In the genomic region with DNA sequence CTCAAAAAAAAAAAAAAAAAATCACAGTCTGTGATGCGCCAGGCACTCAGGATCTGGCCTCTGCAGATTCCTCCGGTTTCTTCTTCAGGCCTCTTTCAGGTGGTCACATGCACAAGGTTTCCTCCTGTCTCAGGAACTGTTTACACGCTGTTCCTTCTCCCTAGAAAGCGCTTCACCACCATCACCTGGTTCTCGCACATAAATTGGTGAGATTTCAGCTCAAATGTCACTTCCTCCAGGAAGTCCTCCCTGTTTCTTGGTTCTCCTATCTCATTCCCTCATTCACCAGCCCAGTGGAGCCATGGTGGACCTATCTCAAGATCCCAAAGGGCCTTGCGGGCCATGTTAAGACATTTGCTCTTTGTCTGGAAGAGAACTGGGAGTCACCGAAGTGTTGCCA, we compare ENCODE assay signal across 18 cellular contexts. TPM values are rescaled to one million over a fixed set of nuclear protein-coding genes. Genes with fewer than 3 reads are reported as not detected.
DNase-seq lines count a peak whose midpoint lies in the region; ATAC-seq, FAIRE-seq and TF ChIP-seq lines count a peak whose summit lies in the region.
"Had no signal": no experiment of that assay in that cellular context is flagged by ENCODE, and none has a peak within 500 bp of the region (broad histone marks: within the 10 kb centered on the region; RNA-seq: fewer than 3 reads in every experiment).

No MANE protein-coding gene starts in this region.

- H2BK5ac ChIP-seq in IMR-90 (ENCODE audit: low read depth, low read length, poor library complexity, severe bottlenecking) = no peak overlapping the region

- SMC1A ChIA-PET in GM12878 (lab: Charles Lee; ENCODE audit: uncharacterized antibody, unreplicated experiment) = interaction anchor here (2.3 kb wide), 1 partner anchor 24 kb away, joined by 8 read pairs; no protein-coding TSS in a partner anchor

- no peak for TF ChIP-seq EP300 in GM12878 (IDR thresholded peaks at IDR 0.05; ENCODE audit: borderline replicate concordance in 1 of 2, control insufficient read depth in 1 of 2, low read depth in 2 of 2, low read length in 2 of 2)

- H2BK15ac ChIP-seq in IMR-90 (ENCODE audit: low read depth, low read length) = no peak overlapping the region

- H3K9me3 ChIP-seq in IMR-90 (ENCODE audit: control insufficient read depth, insufficient read depth, low read length) (no peaks in the 10 kb centered on the region), GM12878 (replicated peaks; ENCODE audit: control insufficient read depth, insufficient read depth, low read length) (no peaks in the 10 kb centered on the region), pancreas (no peaks in the 10 kb centered on the region)
- H3K9me3 ChIP-seq: heart left ventricle, right atrium auricular region, uterus had no signal

- no peak overlapping the region for H3K14ac ChIP-seq in IMR-90 (replicated peaks; ENCODE audit: low read depth, low read length)

- peaks cover 4% of the 10 kb centered on the region; the same call in 1 of the 2 replicates for H3K9me1 ChIP-seq in IMR-90 (ENCODE audit: insufficient read depth, low read length)

- H3K4me1 Mint-ChIP-seq in activated T-cell treated with anti-CD3 and anti-CD28 coated beads, Interleukin-2, amount 50 U/mL, for 72 hours (ENCODE audit: low read depth) = peaks cover 21% of the 10 kb centered on the region
- H3K4me1 Mint-ChIP-seq in progenitor cell of endocrine pancreas (ENCODE audit: low read depth) = no peaks in the 10 kb centered on the region

- TF ChIP-seq CTCF in IMR-90 (conservative IDR thresholded peaks at IDR 0.05; ENCODE audit: low read depth, low read length) (no peak), GM12878 (IDR thresholded peaks at IDR 0.05 in 2 of 3, conservative IDR thresholded peaks at IDR 0.05 in 1 of 3; ENCODE audit: control insufficient read depth in 2 of 3, extremely low read depth in 1 of 3, insufficient read depth in 1 of 3, low read depth in 3 of 3, low read length in 3 of 3) (no peak), progenitor cell of endocrine pancreas (IDR thresholded peaks at IDR 0.05; ENCODE audit: unreplicated experiment) (no peak), pancreas (IDR thresholded peaks at IDR 0.05) (no peak)

- peaks cover 8% of the 10 kb centered on the region for H3K79me2 ChIP-seq in GM12878 (ENCODE audit: control insufficient read depth, insufficient read depth, low read length)

- dilution Hi-C loops in IMR-90 (cut with HindIII; ENCODE audit: low sequenced_read_pairs, unreplicated experiment) = no loop called here

- H3K36me3 Mint-ChIP-seq in activated T-cell treated with anti-CD3 and anti-CD28 coated beads, Interleukin-2, amount 50 U/mL, for 72 hours (ENCODE audit: insufficient read depth in 2 of 2) = peaks cover 0 to 1% of the 10 kb centered on the region in 2 donors
- H3K36me3 Mint-ChIP-seq in progenitor cell of endocrine pancreas (ENCODE audit: insufficient read depth) = no peaks in the 10 kb centered on the region

- no peak overlapping the region for H3K23ac ChIP-seq in IMR-90 (ENCODE audit: low read depth, low read length)

- BruUV-seq in IMR-90 (replicated peaks; lab: Mats Ljungman, UMichigan) (no TSS peak), GM12878 (replicated peaks; lab: Mats Ljungman, UMichigan) (no TSS peak)

- no peak for ATAC-seq in activated T-cell treated with anti-CD3 and anti-CD28 coated beads, Interleukin-2, amount 50 U/mL, for 72 hours (replicated peaks in 1 of 2)
- no peak for ATAC-seq in IMR-90 (ENCODE audit: low read depth)
- no peak for ATAC-seq in GM12878
- ATAC-seq in pancreas = no peak
- ATAC-seq: heart left ventricle had no signal

- H2AK9ac ChIP-seq in IMR-90 (replicated peaks; ENCODE audit: low read depth, low read length, poor library complexity) = peak overlapping the region; percentile 17

- H3K4me3 ChIP-seq in IMR-90 (ENCODE audit: insufficient read depth, low read depth, low read length) (no peak overlapping the region), GM12878 (no peak overlapping the region), pancreas (no peak overlapping the region)
- H3K4me3 ChIP-seq: heart left ventricle, right atrium auricular region, uterus had no signal

- 94% methylated on average over 4 of the region's 7 CpGs; no CpG with 5 or more reads in 1 of the 2 experiments for WGBS in IMR-90 (ENCODE audit: extremely low coverage in 2 of 2, insufficient read length in 1 of 2), 2 experiments
- WGBS in GM12878 (ENCODE audit: insufficient coverage, insufficient replicate concordance, low lambda C conversion rate, missing lambda C conversion rate) = 98% methylated on average over 7 of the region's 7 CpGs
- WGBS in pancreas, 2 donors = 88 to 95% methylated on average over 7 of the region's 7 CpGs

- peak; percentile 13 for FAIRE-seq in GM12878 (lab: Jason Lieb, UNC)
- FAIRE-seq in pancreas (lab: Jason Lieb, UNC) = no peak

- TF ChIP-seq POLR2A in IMR-90 (IDR thresholded peaks at IDR 0.05; ENCODE audit: low read depth, low read length) (no peak), GM12878 (IDR thresholded peaks at IDR 0.05; ENCODE audit: low read depth, low read length) (no peak)

- no peak overlapping the region for H3K4ac ChIP-seq in IMR-90 (ENCODE audit: low read depth, low read length)

- H3K18ac ChIP-seq in IMR-90 (ENCODE audit: low read depth, low read length) = no peak overlapping the region

- H3K9ac ChIP-seq in IMR-90 (ENCODE audit: low read depth, low read length) = no peak overlapping the region
- no peak overlapping the region for H3K9ac ChIP-seq in GM12878 (ENCODE audit: control insufficient read depth, insufficient read depth, low read length)

- intact Hi-C loops in IMR-90 (cut with micrococcal nuclease) (no loop called here), GM12878 (cut with micrococcal nuclease; ENCODE audit: unreplicated experiment) (no loop called here), pancreas (cut with DNase I) (no loop called here)

- H3K4me1 ChIP-seq in IMR-90 (ENCODE audit: control insufficient read depth, insufficient read depth, low read length) (peaks cover 5% of the 10 kb centered on the region), GM12878 (ENCODE audit: control insufficient read depth, insufficient read depth, low read length) (peaks cover 14% of the 10 kb centered on the region), pancreas (peaks cover 0 to 8% (median 0%) of the 10 kb centered on the region in 3 donors)
- H3K4me1 ChIP-seq: uterus had no signal

- no peak overlapping the region for H2BK20ac ChIP-seq in IMR-90 (ENCODE audit: low read depth, low read length)

- POLR2A ChIA-PET in IMR-90 (lab: Charles Lee; ENCODE audit: unreplicated experiment) (no interaction called here), GM12878 (lab: Charles Lee) (interaction anchor here (3.1 to 3.6 kb wide), 2 partner anchors 32 to 42 kb away, joined by 19 to 22 read pairs; a partner anchor contains a TSS)

- H3K27ac Mint-ChIP-seq in activated T-cell treated with anti-CD3 and anti-CD28 coated beads, Interleukin-2, amount 50 U/mL, for 72 hours = peak overlapping the region; percentile 15
- H3K27ac Mint-ChIP-seq in progenitor cell of endocrine pancreas = no peak overlapping the region

- in situ Hi-C loops in IMR-90 (cut with MboI; ENCODE audit: low sequenced_read_pairs) = no loop called here
- in situ Hi-C loops in GM12878 (cut with MboI) = no loop called here

- no peak overlapping the region for H2AK5ac ChIP-seq in IMR-90 (ENCODE audit: low read depth, low read length)

- H4K20me1 ChIP-seq in IMR-90 (ENCODE audit: insufficient read depth, low read length) (peaks cover 4% of the 10 kb centered on the region; the same call in 1 of the 2 replicates), GM12878 (ENCODE audit: control insufficient read depth, insufficient read depth) (no peaks in the 10 kb centered on the region)

- H3K27me3 ChIP-seq in IMR-90 (ENCODE audit: control insufficient read depth, insufficient read depth, low read length) = no peaks in the 10 kb centered on the region
- no peaks in the 10 kb centered on the region for H3K27me3 ChIP-seq in GM12878 (replicated peaks in 1 of 2; ENCODE audit: control insufficient read depth in 2 of 2, insufficient read depth in 2 of 2, low read length in 1 of 2)
- no peaks in the 10 kb centered on the region for H3K27me3 ChIP-seq in pancreas
- H3K27me3 ChIP-seq: heart left ventricle, right atrium auricular region, uterus had no signal

- CTCF ChIA-PET in IMR-90 (lab: Yijun Ruan, JAX) (interaction anchor here (1.1 to 2.2 kb wide), 2 partner anchors 18 to 39 kb away, joined by 3 to 10 read pairs; no protein-coding TSS in a partner anchor), GM12878 (lab: Yijun Ruan, JAX) (interaction anchor here (0.8 to 4.8 kb wide), 5 partner anchors 31 to 290 kb away, joined by 3 to 59 read pairs (median 43); a partner anchor contains a TSS)

- H3K36me3 ChIP-seq in IMR-90 (ENCODE audit: control insufficient read depth, insufficient read depth, low read length) (no peaks in the 10 kb centered on the region), GM12878 (ENCODE audit: control insufficient read depth in 2 of 2, insufficient read depth in 2 of 2, low read length in 1 of 2) (no peaks in the 10 kb centered on the region), pancreas (no peaks in the 10 kb centered on the region)
- H3K36me3 ChIP-seq: heart left ventricle, right atrium auricular region, uterus had no signal

- peak overlapping the region; percentile 17 to 29 for H3K4me3 Mint-ChIP-seq in activated T-cell treated with anti-CD3 and anti-CD28 coated beads, Interleukin-2, amount 50 U/mL, for 72 hours
- peak overlapping the region; percentile 29 for H3K4me3 Mint-ChIP-seq in progenitor cell of endocrine pancreas (ENCODE audit: low read depth)

- TF ChIP-seq RAD21 in IMR-90 (IDR thresholded peaks at IDR 0.05; ENCODE audit: low read length) = no peak
- no peak for TF ChIP-seq RAD21 in GM12878 (IDR thresholded peaks at IDR 0.05; ENCODE audit: insufficient read depth, low read depth, low read length)

- RAD21 ChIA-PET in GM12878 (lab: Charles Lee; ENCODE audit: unreplicated experiment) = interaction anchor here (1.0 to 3.6 kb wide), 5 partner anchors 30 to 100 kb away, joined by 4 to 43 read pairs (median 28); a partner anchor contains a TSS

- no peak for DNase-seq in activated T-cell treated with anti-CD3 and anti-CD28 coated beads, Interleukin-2, amount 50 U/mL, for 72 hours
- DNase-seq in activated T-cell treated with anti-CD3 and anti-CD28 coated beads for 4 hours (no peak), IMR-90 (no peak), GM12878 (ENCODE audit: low read depth, low spot score) (no peak), progenitor cell of endocrine pancreas (ENCODE audit: low spot score, unreplicated experiment) (no peak), NCI-H1694 (lab: John Stamatoyannopoulos, UW) (no peak), SIG-M5 (lab: John Stamatoyannopoulos, UW) (no peak), pancreas (no peak)
- DNase-seq: COR-L47; heart left ventricle; islet precursor cell; MM.1S; NCI-H1930; NCI-H510A treated with DMSO at 0.1 percent for 48 hours; stimulated activated naive CD4-positive, alpha-beta T cell treated with Interleukin-2 at 50 U/mL for 16 hours; T-helper 9 cell; uterus had no signal

- no peaks in the 10 kb centered on the region for H3K27me3 Mint-ChIP-seq in activated T-cell treated with anti-CD3 and anti-CD28 coated beads, Interleukin-2, amount 50 U/mL, for 72 hours (ENCODE audit: low read depth)
- peaks cover 7% of the 10 kb centered on the region for H3K27me3 Mint-ChIP-seq in progenitor cell of endocrine pancreas

- no peak overlapping the region for H3K56ac ChIP-seq in IMR-90 (ENCODE audit: extremely low read depth, insufficient read depth, low read length)

- H4K91ac ChIP-seq in IMR-90 (ENCODE audit: insufficient read depth, low read depth, low read length) = no peak overlapping the region

- no peaks in the 10 kb centered on the region for H3K9me3 Mint-ChIP-seq in activated T-cell treated with anti-CD3 and anti-CD28 coated beads, Interleukin-2, amount 50 U/mL, for 72 hours
- no peaks in the 10 kb centered on the region for H3K9me3 Mint-ChIP-seq in progenitor cell of endocrine pancreas (ENCODE audit: low read depth)

- H3K27ac ChIP-seq in IMR-90 (ENCODE audit: insufficient read depth, low read length) (no peak overlapping the region), GM12878 (ENCODE audit: control insufficient read depth, insufficient read depth) (no peak overlapping the region), pancreas (no peak overlapping the region)
- H3K27ac ChIP-seq: heart left ventricle, right atrium auricular region, uterus had no signal

- H2AFZ ChIP-seq in IMR-90 (replicated peaks; ENCODE audit: low read length, poor library complexity) (no peak overlapping the region), GM12878 (ENCODE audit: control insufficient read depth, low read depth, low read length) (no peak overlapping the region)

- no peak overlapping the region for H4K8ac ChIP-seq in IMR-90 (ENCODE audit: low read depth in 2 of 2, low read length in 2 of 2)

- H3K4me2 ChIP-seq in IMR-90 (ENCODE audit: low read depth, low read length) (no peak overlapping the region), GM12878 (ENCODE audit: control insufficient read depth, insufficient read depth) (no peak overlapping the region)

- H4K5ac ChIP-seq in IMR-90 (ENCODE audit: low read depth, low read length) = no peak overlapping the region

- no peak overlapping the region for H2BK120ac ChIP-seq in IMR-90 (ENCODE audit: low read depth, low read length)

- H3K79me1 ChIP-seq in IMR-90 (ENCODE audit: low read depth in 1 of 2, low read length in 2 of 2) = peaks cover 5 to 12% of the 10 kb centered on the region in 2 experiments; a peak in 3 of 4 replicates

RNA-seq across cellular contexts. Expression of a gene that starts 26.7 kb away (rescaled TPM):
- total RNA-seq in activated T-cell treated with anti-CD3 and anti-CD28 coated beads, Interleukin-2, amount 50 U/mL, for 72 hours = 100 to 1,000 TPM; 434 to 439 TPM
- total RNA-seq in IMR-90 (2012; rRNA removed) (367 and 481 TPM in 2 replicates), GM12878 (2014; rRNA removed) (678 and 698 TPM in 2 replicates), GM12878 (2014; rRNA removed; fragmentation: Illumina TruSeq; extraction: Trizol) (496 and 526 TPM in 2 replicates), GM12878 (2021) (687 and 709 TPM in 2 replicates), progenitor cell of endocrine pancreas (444 and 446 TPM in 2 replicates), pancreas (100 to 1,000 TPM; 102 to 192 (median 143) TPM)
- polyA plus RNA-seq in IMR-90 (2012; rRNA removed) (460 and 505 TPM in 2 replicates), GM12878 (2011; rRNA removed) (249 and 328 TPM in 2 replicates), GM12878 (2014; fragmentation: Illumina TruSeq; extraction: Trizol) (937 and 999 TPM in 2 replicates), GM12878 (2014; fragmentation: Nextera tagmentation; extraction: Ambion mirVana) (100 to 1,000 TPM; 615 to 830 TPM), GM12878 (2014; rRNA removed) (348 and 380 TPM in 2 replicates), GM12878 (2016; fragmentation: Nextera tagmentation; extraction: Ambion mirVana) (1,000 to 10,000 TPM; 2,526 to 2,682 TPM), pancreas (100 to 1,000 TPM; 178 to 438 TPM)
- 228 and 231 TPM in 2 replicates for polyA plus RNA-seq in IMR-90 (2012; cell fraction: cytosol; rRNA removed)
- polyA plus RNA-seq in IMR-90 (2012; cell fraction: nucleus; rRNA removed; ENCODE audit: low replicate concordance) = 76.8 and 308 TPM in 2 replicates
- 114 and 121 TPM in 2 replicates for total RNA-seq in GM12878 (2013; cell fraction: nucleolus; rRNA removed)
- polyA plus RNA-seq in GM12878 (2011; ENCODE audit: low read depth) = 588 TPM
- polyA plus RNA-seq in GM12878 (2011; cell fraction: cytosol; rRNA removed) = 223 and 268 TPM in 2 replicates
- 496 and 498 TPM in 2 replicates for polyA plus RNA-seq in GM12878 (2011; cell fraction: nucleus; rRNA removed)
- 635 and 642 TPM in 2 replicates for polyA plus RNA-seq in GM12878 (2012)
- polyA minus RNA-seq in GM12878 (2011; rRNA and poly(A)+ RNA removed) = 101 and 112 TPM in 2 replicates
- polyA minus RNA-seq in GM12878 (2011; cell fraction: cytosol; rRNA and poly(A)+ RNA removed) = 81.3 and 86.7 TPM in 2 replicates
- polyA minus RNA-seq in GM12878 (2011; cell fraction: nucleus; rRNA and poly(A)+ RNA removed) = 80.0 and 98.9 TPM in 2 replicates

RNA-seq across cellular contexts. Expression of a gene that starts 30.7 kb away (rescaled TPM):
- total RNA-seq in activated T-cell treated with anti-CD3 and anti-CD28 coated beads, Interleukin-2, amount 50 U/mL, for 72 hours = 100 to 1,000 TPM; 154 to 163 TPM
- total RNA-seq in IMR-90 (2012; rRNA removed) (4.2 and 6.3 TPM in 2 replicates), GM12878 (2014; rRNA removed) (118 and 136 TPM in 2 replicates), GM12878 (2014; rRNA removed; fragmentation: Illumina TruSeq; extraction: Trizol) (75.2 and 83.4 TPM in 2 replicates), GM12878 (2021) (115 and 116 TPM in 2 replicates), progenitor cell of endocrine pancreas (26.7 and 29.6 TPM in 2 replicates), pancreas (10 to 100 TPM; 16.9 to 32.2 (median 20.0) TPM)
- polyA plus RNA-seq in IMR-90 (2012; rRNA removed) (3.6 and 3.8 TPM in 2 replicates), GM12878 (2011; rRNA removed) (53.7 and 92.1 TPM in 2 replicates), GM12878 (2014; fragmentation: Illumina TruSeq; extraction: Trizol) (72.1 and 74.9 TPM in 2 replicates), GM12878 (2014; fragmentation: Nextera tagmentation; extraction: Ambion mirVana) (1 to 10 TPM; 5.0 to 9.9 TPM), GM12878 (2014; rRNA removed) (89.3 and 90.9 TPM in 2 replicates), GM12878 (2016; fragmentation: Nextera tagmentation; extraction: Ambion mirVana) (100 to 1,000 TPM in 1 of 2 experiments, 10 to 100 TPM in 1; 99.4 to 106 TPM), pancreas (10 to 100 TPM; 13.6 to 13.7 TPM)
- 2.7 and 3.6 TPM in 2 replicates for polyA plus RNA-seq in IMR-90 (2012; cell fraction: cytosol; rRNA removed)
- polyA plus RNA-seq in IMR-90 (2012; cell fraction: nucleus; rRNA removed; ENCODE audit: low replicate concordance) = 3.0 and 4.7 TPM in 2 replicates
- total RNA-seq in GM12878 (2013; cell fraction: nucleolus; rRNA removed) = 130 and 155 TPM in 2 replicates
- polyA plus RNA-seq in GM12878 (2011; ENCODE audit: low read depth) = 41.7 TPM
- polyA plus RNA-seq in GM12878 (2011; cell fraction: cytosol; rRNA removed) = 108 and 121 TPM in 2 replicates
- polyA plus RNA-seq in GM12878 (2011; cell fraction: nucleus; rRNA removed) = 133 and 140 TPM in 2 replicates
- polyA plus RNA-seq in GM12878 (2012) = 80.5 and 83.0 TPM in 2 replicates
- 110 and 170 TPM in 2 replicates for polyA minus RNA-seq in GM12878 (2011; rRNA and poly(A)+ RNA removed)
- 54.0 and 77.9 TPM in 2 replicates for polyA minus RNA-seq in GM12878 (2011; cell fraction: cytosol; rRNA and poly(A)+ RNA removed)
- 84.0 and 132 TPM in 2 replicates for polyA minus RNA-seq in GM12878 (2011; cell fraction: nucleus; rRNA and poly(A)+ RNA removed)
